9 cellular contexts compared by ENCODE assay signal in genomic region chr6:56713285-56713684, GRCh38.
DNase-seq lines count a peak whose midpoint lies in the region; ATAC-seq and TF ChIP-seq lines count a peak whose summit lies in the region.
"Had no signal": no experiment of that assay in that cellular context is flagged by ENCODE, and none has a peak within 500 bp of the region (broad histone marks: within the 10 kb centered on the region; RNA-seq: fewer than 3 reads in every experiment).

No MANE protein-coding gene starts in this region.

- peaks cover 4% of the 10 kb centered on the region for H3K9me3 ChIP-seq in MG63
- no peaks in the 10 kb centered on the region for H3K9me3 ChIP-seq in muscle layer of colon (ENCODE audit: low read length)

- H3K27me3 ChIP-seq in MG63 (no peaks in the 10 kb centered on the region), dorsolateral prefrontal cortex (no peaks in the 10 kb centered on the region), muscle layer of colon (ENCODE audit: control insufficient read depth in 1 of 2, insufficient read depth in 2 of 2, low read length in 2 of 2) (no peaks in the 10 kb centered on the region)

- ATAC-seq in GM18502 (IDR thresholded peaks at IDR 0.05; ENCODE audit: poor library complexity, unreplicated experiment): no peak

- H3K9ac ChIP-seq in muscle layer of colon (ENCODE audit: low read length): no peak overlapping the region

- H3K4me3 ChIP-seq in MG63: no peak overlapping the region
- H3K4me3 ChIP-seq in dorsolateral prefrontal cortex: no peak overlapping the region
- H3K4me3 ChIP-seq in muscle layer of colon (ENCODE audit: low read depth in 1 of 2, low read length in 2 of 2): no peak overlapping the region

- TF ChIP-seq CTCF in dorsolateral prefrontal cortex (IDR thresholded peaks at IDR 0.05 in 54 of 56, conservative IDR thresholded peaks at IDR 0.05 in 2 of 56; ENCODE audit: low read depth in 1 of 56, partially characterized antibody in 56 of 56): no peak

- intact Hi-C loops in dorsolateral prefrontal cortex (cut with DNase I): loop anchor here (5.0 to 10.0 kb wide), 2 partner anchors 129 to 242 kb away; partner anchors contain the start of gene BEND6 (in 1 of the 2)

- H3K4me1 ChIP-seq in muscle layer of colon (ENCODE audit: insufficient read depth, low read length): peaks cover 48% of the 10 kb centered on the region

- no peaks in the 10 kb centered on the region for H3K36me3 ChIP-seq in MG63
- H3K36me3 ChIP-seq in muscle layer of colon (ENCODE audit: insufficient read depth, low read length): no peaks in the 10 kb centered on the region

- H3K27ac ChIP-seq in dorsolateral prefrontal cortex: peak overlapping the region in 42 of 59 donors; percentile 1 to 84 (median 37)
- peak overlapping the region; percentile 48 for H3K27ac ChIP-seq in muscle layer of colon (ENCODE audit: low read depth, low read length)

- DNase-seq in AG20443 (ENCODE audit: low spot score) (peak; percentile 76), MG63 (peak; percentile 79), dorsolateral prefrontal cortex (peak in 2 of 10 donors; percentile 42 to 50), NCI-H2227 treated with DMSO at 0.1 percent for 48 hours (lab: John Stamatoyannopoulos, UW) (no peak), T-helper 2 cell (no peak), NCI-H1417 treated with DMSO at 0.1 percent for 48 hours (lab: John Stamatoyannopoulos, UW) (no peak)
- DNase-seq: NCI-H1436 had no signal

Comparison
In these comparisons a context has a peak if more than half of its experiments do, and no peak if none do; other contexts are left out.
1. DNase-seq: peak in AG20443 (single experiment) and MG63 (single experiment); none in NCI-H2227 treated with DMSO at 0.1 percent for 48 hours (single experiment), T-helper 2 cell (0 of 5) and NCI-H1417 treated with DMSO at 0.1 percent for 48 hours (single experiment).